ENCODE assay signal across 9 cellular contexts in the genomic region with DNA sequence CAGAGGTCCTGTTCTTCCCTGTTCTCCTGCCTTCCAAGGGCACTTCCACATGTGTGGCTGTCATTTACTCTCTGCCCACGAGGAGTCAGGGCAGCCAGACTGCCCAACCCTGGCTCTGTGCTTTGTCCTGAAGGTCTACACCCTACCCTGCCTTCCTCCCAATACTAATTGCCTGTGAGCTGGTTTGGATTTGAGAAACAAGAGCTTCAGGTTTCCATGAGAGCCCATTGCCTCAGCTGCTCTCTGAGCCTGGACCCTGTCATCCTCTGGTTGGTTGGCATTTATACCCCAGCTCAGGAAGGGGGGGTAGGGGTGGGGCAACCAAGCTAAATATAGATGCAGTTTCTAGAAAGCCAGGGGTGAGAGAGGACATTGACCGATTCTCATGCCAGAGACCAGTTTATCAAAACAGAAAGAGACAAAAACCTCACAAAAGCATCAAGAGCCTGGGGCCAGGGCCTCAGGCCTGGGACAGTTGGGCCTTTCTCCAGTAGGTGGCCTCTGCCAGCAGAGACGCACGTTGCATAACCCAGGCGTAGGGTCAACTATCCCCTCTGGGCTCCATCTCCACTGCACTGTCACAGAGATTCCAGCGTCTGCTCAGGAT. TPM values are rescaled to one million over a fixed set of nuclear protein-coding genes. Genes with fewer than 3 reads are reported as not detected.
DNase-seq lines count a peak whose midpoint lies in the region; TF ChIP-seq lines count a peak whose summit lies in the region.
"Had no signal": no experiment of that assay in that cellular context is flagged by ENCODE, and none has a peak within 500 bp of the region (broad histone marks: within the 10 kb centered on the region; RNA-seq: fewer than 3 reads in every experiment).

No MANE protein-coding gene starts in this region.

- no peaks in the 10 kb centered on the region for H3K79me1 ChIP-seq in mesenchymal stem cell (replicated peaks; ENCODE audit: low read length, poor library complexity, severe bottlenecking)

- H3K9ac ChIP-seq in Karpas-422 (ENCODE audit: low read length) (no peak overlapping the region), mesenchymal stem cell (ENCODE audit: low read length) (peak overlapping the region; percentile 3)

- no peak for DNase-seq in T-helper 2 cell treated with Interferon-gamma antibody and Interleukin-4, amounts not matched to agents 5 μg/mL and 100 μg/mL, for 36 hours (ENCODE audit: low spot score)
- no peak for DNase-seq in T-helper 2 cell
- DNase-seq in Karpas-422: peak; percentile 65
- no peak for DNase-seq in breast epithelium (ENCODE audit: low spot score in 2 of 2)
- peak; percentile 75 for DNase-seq in mesenchymal stem cell
- DNase-seq in stimulated activated CD4-positive, alpha-beta T cell treated with anti-CD3 and anti-CD28 coated beads, Interleukin-4, amount 100 ng/mL, for 1 hour: no peak
- DNase-seq in SKM-1 treated with dmso at 0.1 percent for 144 hours (lab: John Stamatoyannopoulos, UW; ENCODE audit: unreplicated experiment): no peak
- no peak for DNase-seq in pons (ENCODE audit: low spot score)

- no peak overlapping the region for H2BK5ac ChIP-seq in mesenchymal stem cell (ENCODE audit: low read depth, low read length, poor library complexity, severe bottlenecking)

- no peaks in the 10 kb centered on the region for H3K9me3 Mint-ChIP-seq in T-helper 2 cell treated with Interferon-gamma antibody and Interleukin-4, amounts not matched to agents 5 μg/mL and 100 μg/mL, for 36 hours

- H3K4me2 ChIP-seq in Karpas-422 (ENCODE audit: low read depth, low read length, poor library complexity, severe bottlenecking): no peak overlapping the region
- H3K4me2 ChIP-seq in mesenchymal stem cell (ENCODE audit: low read length, poor library complexity, severe bottlenecking): no peak overlapping the region

- H3K23ac ChIP-seq in mesenchymal stem cell (ENCODE audit: low read length in 2 of 2): no peak overlapping the region

- WGBS in mesenchymal stem cell: 51% methylated on average over 5 of the region's 6 CpGs

- H2AFZ ChIP-seq in Karpas-422 (ENCODE audit: low read length) (no peak overlapping the region), mesenchymal stem cell (ENCODE audit: low read depth, low read length) (no peak overlapping the region)

- no peak overlapping the region for H2BK15ac ChIP-seq in mesenchymal stem cell (ENCODE audit: low read depth, poor library complexity, severe bottlenecking)

- no peak overlapping the region for H3K27ac ChIP-seq in Karpas-422 (ENCODE audit: low read length)
- peak overlapping the region in 1 of 2 donors; percentile 40 for H3K27ac ChIP-seq in breast epithelium
- no peak overlapping the region for H3K27ac ChIP-seq in mesenchymal stem cell (ENCODE audit: low read length, poor library complexity, severe bottlenecking)

- peak in 2 of 3 donors; percentile 7 to 37 for TF ChIP-seq CTCF in breast epithelium (IDR thresholded peaks at IDR 0.05)

- H3K18ac ChIP-seq in mesenchymal stem cell (ENCODE audit: low read depth in 1 of 2, low read length in 2 of 2): peak overlapping the region in 1 of 2 experiments; percentile 75

- no peaks in the 10 kb centered on the region for H4K20me1 ChIP-seq in Karpas-422 (ENCODE audit: insufficient read depth, low read depth, low read length)

- H3K4me1 ChIP-seq in Karpas-422 (ENCODE audit: low read length) (no peaks in the 10 kb centered on the region), breast epithelium (peaks cover 0 to 8% of the 10 kb centered on the region in 2 donors), mesenchymal stem cell (ENCODE audit: control insufficient read depth, insufficient read depth, low read depth, low read length) (peaks cover 6% of the 10 kb centered on the region)

- H3K4me3 ChIP-seq in Karpas-422 (ENCODE audit: low read length) (no peak overlapping the region), breast epithelium (no peak overlapping the region), mesenchymal stem cell (ENCODE audit: insufficient read depth in 1 of 2, low read depth in 1 of 2, low read length in 2 of 2) (no peak overlapping the region)

- H3K27ac Mint-ChIP-seq in T-helper 2 cell treated with Interferon-gamma antibody and Interleukin-4, amounts not matched to agents 5 μg/mL and 100 μg/mL, for 36 hours: peak overlapping the region; percentile 82
- H3K27ac Mint-ChIP-seq: activated naive CD8-positive, alpha-beta T cell had no signal

- H3K4me3 Mint-ChIP-seq in T-helper 2 cell treated with Interferon-gamma antibody and Interleukin-4, amounts not matched to agents 5 μg/mL and 100 μg/mL, for 36 hours: no peak overlapping the region
- H3K4me3 Mint-ChIP-seq: activated naive CD8-positive, alpha-beta T cell had no signal

- H3K14ac ChIP-seq in mesenchymal stem cell (ENCODE audit: low read length in 2 of 2): no peak overlapping the region

- no peaks in the 10 kb centered on the region for H3K79me2 ChIP-seq in Karpas-422 (ENCODE audit: low read length)

- H4K91ac ChIP-seq in mesenchymal stem cell (ENCODE audit: low read length): peak overlapping the region; percentile 1

- no peak for TF ChIP-seq POLR2A in breast epithelium (IDR thresholded peaks at IDR 0.05)

- H2BK120ac ChIP-seq in mesenchymal stem cell (ENCODE audit: low read depth, low read length): no peak overlapping the region

- no peak overlapping the region for H4K8ac ChIP-seq in mesenchymal stem cell (ENCODE audit: low read length)

- H3K27me3 ChIP-seq in Karpas-422 (ENCODE audit: low read length) (no peaks in the 10 kb centered on the region), breast epithelium (no peaks in the 10 kb centered on the region), mesenchymal stem cell (ENCODE audit: control insufficient read depth in 1 of 2, insufficient read depth in 1 of 2, low read length in 2 of 2) (no peaks in the 10 kb centered on the region)

- no peak overlapping the region for H2AK5ac ChIP-seq in mesenchymal stem cell (ENCODE audit: low read length, severe bottlenecking)

- H3K36me3 Mint-ChIP-seq in T-helper 2 cell treated with Interferon-gamma antibody and Interleukin-4, amounts not matched to agents 5 μg/mL and 100 μg/mL, for 36 hours (ENCODE audit: low read depth): peaks cover 73% of the 10 kb centered on the region

- peak overlapping the region in 1 of 2 experiments; percentile 11 for H3K4ac ChIP-seq in mesenchymal stem cell (ENCODE audit: low read depth in 1 of 2, low read length in 2 of 2)

- H2BK12ac ChIP-seq in mesenchymal stem cell (ENCODE audit: low read length in 2 of 2): peak overlapping the region in 1 of 2 experiments; percentile 33

- peaks cover 65% of the 10 kb centered on the region for H3K4me1 Mint-ChIP-seq in T-helper 2 cell treated with Interferon-gamma antibody and Interleukin-4, amounts not matched to agents 5 μg/mL and 100 μg/mL, for 36 hours (ENCODE audit: low read depth)

- H3K36me3 ChIP-seq in Karpas-422 (ENCODE audit: insufficient read depth, low read length) (no peaks in the 10 kb centered on the region), breast epithelium (no peaks in the 10 kb centered on the region), mesenchymal stem cell (ENCODE audit: control insufficient read depth in 1 of 2, insufficient read depth in 2 of 2, low read depth in 1 of 2, low read length in 2 of 2) (peaks cover 0 to 32% of the 10 kb centered on the region in 2 experiments)

- no peaks in the 10 kb centered on the region for H3K9me2 ChIP-seq in Karpas-422 (replicated peaks; ENCODE audit: insufficient read depth, low read length)

- intact Hi-C loops in breast epithelium (cut with DNase I; ENCODE audit: low total_unique reads): loop anchor here (5.0 kb wide), 1 partner anchor 297 kb away; no protein-coding TSS in a partner anchor

- no peaks in the 10 kb centered on the region for H3K27me3 Mint-ChIP-seq in T-helper 2 cell treated with Interferon-gamma antibody and Interleukin-4, amounts not matched to agents 5 μg/mL and 100 μg/mL, for 36 hours (ENCODE audit: low read depth)

- H3K9me3 ChIP-seq in Karpas-422 (ENCODE audit: low read length): no peaks in the 10 kb centered on the region
- H3K9me3 ChIP-seq in breast epithelium: no peaks in the 10 kb centered on the region
- H3K9me3 ChIP-seq in mesenchymal stem cell (ENCODE audit: control insufficient read depth, low read length): no peaks in the 10 kb centered on the region

RNA-seq across cellular contexts. Expression of gene VDR, which starts 34.5 kb away (rescaled TPM):
- not detected in 2 replicates for total RNA-seq in Karpas-422 (2014; rRNA removed; shearing (Covaris generic); ENCODE audit: low replicate concordance)
- total RNA-seq in breast epithelium: 10 to 100 TPM in 2 of 3 donors, 1 to 10 TPM in 1; 1.6 to 41.7 (median 16.1) TPM
- polyA plus RNA-seq in mesenchymal stem cell (2013, experiment 1 of 2): 11.0 TPM
- 10.0 TPM for polyA plus RNA-seq in mesenchymal stem cell (2013, experiment 2 of 2)

RNA-seq across cellular contexts. Expression of gene HDAC7, which starts 50.6 kb away (rescaled TPM):
- total RNA-seq in Karpas-422 (2014; rRNA removed; shearing (Covaris generic); ENCODE audit: low replicate concordance): 36.2 and 54.8 TPM in 2 replicates
- 10 to 100 TPM; 37.6 to 77.0 (median 44.9) TPM for total RNA-seq in breast epithelium
- 50.4 TPM for polyA plus RNA-seq in mesenchymal stem cell (2013, experiment 1 of 2)
- polyA plus RNA-seq in mesenchymal stem cell (2013, experiment 2 of 2): 47.9 TPM

Comparison
In these comparisons a context has a peak if more than half of its experiments do, and no peak if none do; other contexts are left out.
1. DNase-seq: peak in Karpas-422 (single experiment) and mesenchymal stem cell (single experiment); none in T-helper 2 cell treated with Interferon-gamma antibody and Interleukin-4, amounts not matched to agents 5 μg/mL and 100 μg/mL, for 36 hours (single experiment), T-helper 2 cell (0 of 5), breast epithelium (0 of 2), stimulated activated CD4-positive, alpha-beta T cell treated with anti-CD3 and anti-CD28 coated beads, Interleukin-4, amount 100 ng/mL, for 1 hour (single experiment), SKM-1 treated with dmso at 0.1 percent for 144 hours (single experiment) and pons (single experiment).